Comparison of ENCODE assay signal across 1 cellular context in the genomic region with DNA sequence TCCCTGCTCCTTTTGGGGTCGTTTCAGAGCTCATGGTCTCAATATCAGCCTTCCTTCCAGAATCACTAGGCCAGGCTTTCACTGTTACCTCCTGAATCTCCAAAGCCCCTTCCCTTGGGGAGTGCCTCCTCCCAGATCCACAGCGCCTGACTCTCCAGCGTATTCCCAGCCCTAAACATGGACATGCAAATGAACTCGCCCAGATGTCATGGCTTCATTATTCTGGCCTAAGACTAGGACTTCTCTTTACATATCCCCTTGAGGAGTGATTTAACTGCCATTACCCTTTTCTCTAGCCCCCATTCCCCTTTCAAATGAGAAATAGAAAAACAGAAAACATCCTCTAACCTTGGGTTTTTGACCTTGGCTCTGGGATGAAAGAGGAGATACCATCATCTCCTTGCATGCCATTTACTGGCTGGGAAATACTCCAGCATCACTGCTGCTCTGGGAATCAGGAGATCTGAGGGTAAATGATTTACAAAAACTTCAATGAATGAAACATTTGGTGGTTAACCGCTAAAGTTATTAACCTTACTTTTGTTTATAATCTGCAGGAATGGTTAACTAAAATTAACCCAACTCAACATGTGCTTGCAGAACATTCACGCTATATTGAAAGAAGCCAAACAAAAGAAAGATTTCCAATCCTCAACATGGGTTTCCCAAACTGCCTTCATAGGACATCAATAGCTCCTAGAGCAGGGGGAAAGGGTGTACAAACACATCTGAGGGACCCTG.
TF ChIP-seq lines count a peak whose summit lies in the region.

No MANE protein-coding gene starts in this region.

TF ChIP-seq in GM23338, 12 proteins besides CTCF, POLR2A, EP300 and RAD21 (continued from another document):
- TF ChIP-seq, protein P1, sequence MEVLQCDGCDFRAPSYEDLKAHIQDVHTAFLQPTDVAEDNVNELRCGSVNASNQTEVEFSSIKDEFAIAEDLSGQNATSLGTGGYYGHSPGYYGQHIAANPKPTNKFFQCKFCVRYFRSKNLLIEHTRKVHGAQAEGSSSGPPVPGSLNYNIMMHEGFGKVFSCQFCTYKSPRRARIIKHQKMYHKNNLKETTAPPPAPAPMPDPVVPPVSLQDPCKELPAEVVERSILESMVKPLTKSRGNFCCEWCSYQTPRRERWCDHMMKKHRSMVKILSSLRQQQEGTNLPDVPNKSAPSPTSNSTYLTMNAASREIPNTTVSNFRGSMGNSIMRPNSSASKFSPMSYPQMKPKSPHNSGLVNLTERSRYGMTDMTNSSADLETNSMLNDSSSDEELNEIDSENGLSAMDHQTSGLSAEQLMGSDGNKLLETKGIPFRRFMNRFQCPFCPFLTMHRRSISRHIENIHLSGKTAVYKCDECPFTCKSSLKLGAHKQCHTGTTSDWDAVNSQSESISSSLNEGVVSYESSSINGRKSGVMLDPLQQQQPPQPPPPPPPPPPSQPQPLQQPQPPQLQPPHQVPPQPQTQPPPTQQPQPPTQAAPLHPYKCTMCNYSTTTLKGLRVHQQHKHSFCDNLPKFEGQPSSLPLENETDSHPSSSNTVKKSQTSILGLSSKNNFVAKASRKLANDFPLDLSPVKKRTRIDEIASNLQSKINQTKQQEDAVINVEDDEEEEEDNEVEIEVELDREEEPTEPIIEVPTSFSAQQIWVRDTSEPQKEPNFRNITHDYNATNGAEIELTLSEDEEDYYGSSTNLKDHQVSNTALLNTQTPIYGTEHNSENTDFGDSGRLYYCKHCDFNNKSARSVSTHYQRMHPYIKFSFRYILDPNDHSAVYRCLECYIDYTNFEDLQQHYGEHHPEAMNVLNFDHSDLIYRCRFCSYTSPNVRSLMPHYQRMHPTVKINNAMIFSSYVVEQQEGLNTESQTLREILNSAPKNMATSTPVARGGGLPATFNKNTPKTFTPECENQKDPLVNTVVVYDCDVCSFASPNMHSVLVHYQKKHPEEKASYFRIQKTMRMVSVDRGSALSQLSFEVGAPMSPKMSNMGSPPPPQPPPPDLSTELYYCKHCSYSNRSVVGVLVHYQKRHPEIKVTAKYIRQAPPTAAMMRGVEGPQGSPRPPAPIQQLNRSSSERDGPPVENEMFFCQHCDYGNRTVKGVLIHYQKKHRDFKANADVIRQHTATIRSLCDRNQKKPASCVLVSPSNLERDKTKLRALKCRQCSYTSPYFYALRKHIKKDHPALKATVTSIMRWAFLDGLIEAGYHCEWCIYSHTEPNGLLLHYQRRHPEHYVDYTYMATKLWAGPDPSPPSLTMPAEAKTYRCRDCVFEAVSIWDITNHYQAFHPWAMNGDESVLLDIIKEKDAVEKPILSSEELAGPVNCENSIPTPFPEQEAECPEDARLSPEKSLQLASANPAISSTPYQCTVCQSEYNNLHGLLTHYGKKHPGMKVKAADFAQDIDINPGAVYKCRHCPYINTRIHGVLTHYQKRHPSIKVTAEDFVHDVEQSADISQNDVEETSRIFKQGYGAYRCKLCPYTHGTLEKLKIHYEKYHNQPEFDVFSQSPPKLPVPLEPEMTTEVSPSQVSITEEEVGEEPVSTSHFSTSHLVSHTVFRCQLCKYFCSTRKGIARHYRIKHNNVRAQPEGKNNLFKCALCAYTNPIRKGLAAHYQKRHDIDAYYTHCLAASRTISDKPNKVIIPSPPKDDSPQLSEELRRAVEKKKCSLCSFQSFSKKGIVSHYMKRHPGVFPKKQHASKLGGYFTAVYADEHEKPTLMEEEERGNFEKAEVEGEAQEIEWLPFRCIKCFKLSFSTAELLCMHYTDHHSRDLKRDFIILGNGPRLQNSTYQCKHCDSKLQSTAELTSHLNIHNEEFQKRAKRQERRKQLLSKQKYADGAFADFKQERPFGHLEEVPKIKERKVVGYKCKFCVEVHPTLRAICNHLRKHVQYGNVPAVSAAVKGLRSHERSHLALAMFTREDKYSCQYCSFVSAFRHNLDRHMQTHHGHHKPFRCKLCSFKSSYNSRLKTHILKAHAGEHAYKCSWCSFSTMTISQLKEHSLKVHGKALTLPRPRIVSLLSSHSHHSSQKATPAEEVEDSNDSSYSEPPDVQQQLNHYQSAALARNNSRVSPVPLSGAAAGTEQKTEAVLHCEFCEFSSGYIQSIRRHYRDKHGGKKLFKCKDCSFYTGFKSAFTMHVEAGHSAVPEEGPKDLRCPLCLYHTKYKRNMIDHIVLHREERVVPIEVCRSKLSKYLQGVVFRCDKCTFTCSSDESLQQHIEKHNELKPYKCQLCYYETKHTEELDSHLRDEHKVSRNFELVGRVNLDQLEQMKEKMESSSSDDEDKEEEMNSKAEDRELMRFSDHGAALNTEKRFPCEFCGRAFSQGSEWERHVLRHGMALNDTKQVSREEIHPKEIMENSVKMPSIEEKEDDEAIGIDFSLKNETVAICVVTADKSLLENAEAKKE (CRISPR knock-in tag; IDR thresholded peaks at IDR 0.05), result no peak
- TF ChIP-seq, protein P2, sequence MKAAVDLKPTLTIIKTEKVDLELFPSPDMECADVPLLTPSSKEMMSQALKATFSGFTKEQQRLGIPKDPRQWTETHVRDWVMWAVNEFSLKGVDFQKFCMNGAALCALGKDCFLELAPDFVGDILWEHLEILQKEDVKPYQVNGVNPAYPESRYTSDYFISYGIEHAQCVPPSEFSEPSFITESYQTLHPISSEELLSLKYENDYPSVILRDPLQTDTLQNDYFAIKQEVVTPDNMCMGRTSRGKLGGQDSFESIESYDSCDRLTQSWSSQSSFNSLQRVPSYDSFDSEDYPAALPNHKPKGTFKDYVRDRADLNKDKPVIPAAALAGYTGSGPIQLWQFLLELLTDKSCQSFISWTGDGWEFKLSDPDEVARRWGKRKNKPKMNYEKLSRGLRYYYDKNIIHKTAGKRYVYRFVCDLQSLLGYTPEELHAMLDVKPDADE (IDR thresholded peaks at IDR 0.05), result no peak
